Comparison of ENCODE assay signal across 22 cellular contexts in the genomic region with DNA sequence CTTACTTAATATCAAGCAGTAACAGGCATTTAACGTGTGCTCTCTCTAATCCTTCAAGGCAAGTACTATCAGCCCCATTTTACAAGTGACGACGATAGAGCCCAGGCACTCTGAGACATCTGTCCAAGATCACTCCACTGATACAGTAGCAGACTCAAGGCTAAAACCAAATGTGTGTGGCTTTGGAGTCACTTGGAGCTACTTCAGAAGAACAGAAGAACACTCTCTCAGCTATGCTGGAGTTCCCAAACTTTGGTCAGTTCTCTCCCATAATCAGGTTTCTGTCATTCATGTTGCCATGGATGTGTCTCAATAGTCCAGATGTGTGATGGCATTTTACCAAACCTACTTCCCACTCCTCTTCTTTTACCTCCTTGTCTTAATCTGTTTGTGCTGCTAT.
"Had no signal": no experiment of that assay in that cellular context is flagged by ENCODE, and none has a peak within 500 bp of the region (broad histone marks: within the 10 kb centered on the region; RNA-seq: fewer than 3 reads in every experiment).

No MANE protein-coding gene starts in this region.

- H3K4me3 ChIP-seq: heart right ventricle, lung, ovary, psoas muscle, skin epidermis, spleen, testis had no signal

- ATAC-seq: natural killer cell; right cardiac atrium; stimulated activated memory B cell treated with anti-CD40 and anti-IgM and Interleukin-4, amounts not matched to agents 10 μg/mL and 1 μg/mL and 100 μg/mL, for 72 hours; stimulated activated naive CD8-positive, alpha-beta T cell treated with anti-CD3 and anti-CD28 coated beads, Interleukin-15, Interleukin-2, amounts not matched to agents 100 U/mL and 50 U/mL, for 24 hours had no signal

- H3K9me3 ChIP-seq: heart right ventricle, ovary, psoas muscle, spleen, testis had no signal

- DNase-seq: caudate nucleus; cerebellar nuclear complex; cortex of kidney; foreskin fibroblast; glutamatergic neuron; hippocampal formation; kidney glomerular epithelial cell; natural killer cell; occipital lobe; spleen; stimulated activated CD4-positive, alpha-beta T cell treated with anti-CD3 and anti-CD28 coated beads, Interleukin-4, amount 100 ng/mL, for 4 hours; stimulated activated naive CD8-positive, alpha-beta T cell treated with anti-CD3 and anti-CD28 coated beads, Interleukin-15, Interleukin-2, amounts not matched to agents 100 U/mL and 50 U/mL, for 24 hours; substantia nigra; trophoblast cell had no signal

- H3K4me1 ChIP-seq: psoas muscle, spleen, testis had no signal

- H3K27me3 ChIP-seq: heart right ventricle, ovary, spleen, testis had no signal

- H3K36me3 ChIP-seq: heart right ventricle, ovary, spleen had no signal

- H3K27ac ChIP-seq: psoas muscle, skin epidermis, spleen, testis had no signal
